In the genomic region with DNA sequence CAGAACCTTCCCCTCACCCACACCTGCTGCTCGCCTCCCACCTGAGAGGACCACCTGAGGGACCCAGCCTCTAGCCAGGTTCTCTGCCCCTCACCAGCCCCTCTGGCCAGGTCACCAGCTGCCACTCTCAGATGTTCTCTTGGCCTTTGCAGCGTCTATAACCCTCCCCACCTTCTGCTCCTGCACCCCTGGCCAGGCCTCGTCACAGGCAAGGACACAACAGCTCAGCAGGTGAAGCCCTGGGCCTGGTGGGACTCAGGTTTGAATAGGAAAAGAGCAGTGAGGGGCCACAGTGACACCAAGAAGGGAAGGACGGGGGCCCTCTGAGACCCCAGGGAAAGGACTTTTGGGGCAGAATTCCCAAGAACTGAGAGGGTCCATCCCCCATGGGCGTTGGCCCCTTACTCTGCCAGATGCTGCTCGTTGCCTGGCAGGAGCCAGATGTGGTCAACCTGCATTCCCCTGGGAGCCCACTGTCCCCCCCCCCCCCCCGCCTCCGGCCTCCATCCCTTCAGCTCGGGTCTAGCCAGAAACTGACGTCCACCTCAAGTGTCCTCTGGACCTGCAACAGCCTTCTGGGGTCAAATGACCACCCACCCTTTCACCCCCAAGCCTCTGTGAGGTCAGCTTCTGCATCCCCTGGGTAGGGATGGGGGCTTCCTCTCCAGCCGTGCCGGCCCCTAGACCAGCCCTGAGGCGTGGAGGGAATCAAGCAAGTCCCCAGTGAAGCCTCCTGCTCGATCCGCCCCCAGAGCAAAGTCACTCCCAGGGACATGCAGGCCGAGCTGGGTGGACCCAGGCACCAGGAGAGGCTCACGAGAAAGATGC, we compare ENCODE assay signal across 1 cellular context.
TF ChIP-seq lines count a peak whose summit lies in the region.

No MANE protein-coding gene starts in this region.

TF ChIP-seq in HEK293, 187 proteins besides CTCF, POLR2A, EP300 and RAD21 (continued from another document):
- TF ChIP-seq ZNF560 (tag by site-specific recombination; IDR thresholded peaks at IDR 0.05; ENCODE audit: borderline replicate concordance) (no peak), ZNF423 (tag by site-specific recombination; IDR thresholded peaks at IDR 0.05) (no peak), PATZ1 (tag by site-specific recombination; IDR thresholded peaks at IDR 0.05) (no peak)
